ENCODE assay signal across 7 cellular contexts in the genomic region with DNA sequence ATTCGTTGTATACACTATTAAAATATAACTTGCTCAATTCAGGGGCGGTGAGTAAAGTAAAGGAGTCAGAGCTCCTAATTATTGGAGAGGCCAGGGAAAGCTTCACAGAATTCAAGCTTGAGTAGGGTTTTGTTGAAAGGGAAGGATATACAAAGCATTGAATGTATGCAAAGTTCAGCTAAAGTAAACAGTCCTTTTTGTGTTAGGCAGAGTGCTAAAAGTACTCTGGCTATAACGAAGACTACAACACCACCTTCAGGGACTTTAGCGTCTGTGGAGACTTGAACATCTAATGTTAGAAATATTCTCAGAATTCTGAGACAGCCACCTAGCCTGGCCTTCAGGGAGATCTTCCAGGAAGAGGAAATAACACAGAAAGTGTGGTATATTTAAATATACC. TPM values are rescaled to one million over a fixed set of nuclear protein-coding genes. Genes with fewer than 3 reads are reported as not detected.
DNase-seq lines count a peak whose midpoint lies in the region; ATAC-seq, FAIRE-seq and TF ChIP-seq lines count a peak whose summit lies in the region.

No MANE protein-coding gene starts in this region.

- H3K36me3 Mint-ChIP-seq in neural crest cell (ENCODE audit: low read depth): no peaks in the 10 kb centered on the region

- CTCF ChIA-PET in GM10248 (lab: Yijun Ruan, JAX): interaction anchor here (0.9 to 3.5 kb wide), 13 partner anchors 9 to 480 kb away, joined by 3 to 46 read pairs (median 3); a partner anchor contains a TSS

- H3K4me1 Mint-ChIP-seq in neural crest cell: peaks cover 23% of the 10 kb centered on the region

- ATAC-seq in GM21390 (IDR thresholded peaks at IDR 0.05; ENCODE audit: unreplicated experiment) (no peak), GM19463 (IDR thresholded peaks at IDR 0.05; ENCODE audit: unreplicated experiment) (no peak)

- H3K27me3 ChIP-seq in bronchial epithelial cell (ENCODE audit: control insufficient read depth, insufficient read depth, low read length): no peaks in the 10 kb centered on the region

- H3K27ac Mint-ChIP-seq in neural crest cell (ENCODE audit: unreplicated experiment): no peak overlapping the region

- H3K4me3 ChIP-seq in bronchial epithelial cell (ENCODE audit: low read depth, low read length): no peak overlapping the region

- POLR2A ChIA-PET in GM10248 (lab: Yijun Ruan, JAX): interaction anchor here (1.0 to 1.1 kb wide), 2 partner anchors 25 to 62 kb away, joined by 3 read pairs; no protein-coding TSS in a partner anchor

- DNase-seq in GM10248 (ENCODE audit: extremely low spot score) (peak; percentile 46), NCI-H1694 (lab: John Stamatoyannopoulos, UW) (peak; percentile 10), bronchial epithelial cell (ENCODE audit: low read depth) (peak; percentile 56), neural crest cell (ENCODE audit: low read depth, low spot score) (no peak), cerebellar nuclear complex (lab: John Stamatoyannopoulos, UW) (no peak)

- peak; percentile 45 for TF ChIP-seq CTCF in GM10248 (IDR thresholded peaks at IDR 0.05; ENCODE audit: control extremely low read depth, extremely low read depth, low read depth, missing control alignments)
- TF ChIP-seq CTCF in bronchial epithelial cell (IDR thresholded peaks at IDR 0.05; ENCODE audit: insufficient read depth, low read length, severe bottlenecking): no peak
- peak; percentile 4 for TF ChIP-seq CTCF in neural crest cell (conservative IDR thresholded peaks at IDR 0.05)

- H3K4me3 Mint-ChIP-seq in neural crest cell: peak overlapping the region; percentile 96

- FAIRE-seq in bronchial epithelial cell (lab: Jason Lieb, UNC): no peak

- no peaks in the 10 kb centered on the region for H3K36me3 ChIP-seq in bronchial epithelial cell (ENCODE audit: control insufficient read depth, insufficient read depth, low read length)

- H3K9me3 Mint-ChIP-seq in neural crest cell: no peaks in the 10 kb centered on the region

- peaks cover 4% of the 10 kb centered on the region for H3K27me3 Mint-ChIP-seq in neural crest cell (ENCODE audit: low read depth)

RNA-seq across cellular contexts. Expression of a gene that starts 1.1 kb away (rescaled TPM):
- total RNA-seq in bronchial epithelial cell: not detected in 2 replicates
- 1.2 and 1.3 TPM in 2 replicates for total RNA-seq in neural crest cell

RNA-seq across cellular contexts. Expression of a gene that starts 8.7 kb away (rescaled TPM):
- 5.5 and 5.8 TPM in 2 replicates for total RNA-seq in bronchial epithelial cell
- 5.3 and 5.5 TPM in 2 replicates for total RNA-seq in neural crest cell

RNA-seq across cellular contexts. Expression of a gene that starts 29.4 kb away (rescaled TPM):
- total RNA-seq in bronchial epithelial cell: 14.5 and 18.1 TPM in 2 replicates
- total RNA-seq in neural crest cell: 30.0 and 31.1 TPM in 2 replicates

RNA-seq across cellular contexts. Expression of a gene that starts 32.6 kb away (rescaled TPM):
- 1.2 and 1.6 TPM in 2 replicates for total RNA-seq in bronchial epithelial cell
- total RNA-seq in neural crest cell: 0.32 and 0.44 TPM in 2 replicates

Comparison
In these comparisons a context has a peak if more than half of its experiments do, and no peak if none do; other contexts are left out.
1. DNase-seq: peak in GM10248 (single experiment), NCI-H1694 (single experiment) and bronchial epithelial cell (single experiment); none in neural crest cell (single experiment) and cerebellar nuclear complex (0 of 2).